Comparison of ENCODE assay signal across 11 cellular contexts in genomic region chr7:18019562-18019961, GRCh38. TPM values are rescaled to one million over a fixed set of nuclear protein-coding genes. Genes with fewer than 3 reads are reported as not detected.
DNase-seq lines count a peak whose midpoint lies in the region; ATAC-seq and TF ChIP-seq lines count a peak whose summit lies in the region.
"Had no signal": no experiment of that assay in that cellular context is flagged by ENCODE, and none has a peak within 500 bp of the region (broad histone marks: within the 10 kb centered on the region; RNA-seq: fewer than 3 reads in every experiment).

No MANE protein-coding gene starts in this region.

- H3K4me3 ChIP-seq in BJ (ENCODE audit: low read depth, low read length) (no peak overlapping the region), epithelial cell of esophagus (ENCODE audit: low read length) (no peak overlapping the region), mesenchymal stem cell (ENCODE audit: insufficient read depth in 1 of 2, low read depth in 1 of 2, low read length in 2 of 2) (peak overlapping the region in 1 of 2 experiments; percentile 1), WERI-Rb-1 (ENCODE audit: low read depth, low read length) (no peak overlapping the region)

- peaks cover 3% of the 10 kb centered on the region for H3K4me1 ChIP-seq in mesenchymal stem cell (ENCODE audit: control insufficient read depth, insufficient read depth, low read depth, low read length)

- H3K36me3 ChIP-seq in BJ (ENCODE audit: control insufficient read depth, insufficient read depth, low read length) (no peaks in the 10 kb centered on the region; the same call in 1 of the 2 replicates), mesenchymal stem cell (ENCODE audit: control insufficient read depth in 1 of 2, insufficient read depth in 2 of 2, low read depth in 1 of 2, low read length in 2 of 2) (no peaks in the 10 kb centered on the region), WERI-Rb-1 (no peaks in the 10 kb centered on the region)

- H3K9ac ChIP-seq in mesenchymal stem cell (ENCODE audit: low read length), result peak overlapping the region; percentile 78

- CTCF ChIA-PET in BJ (lab: Yijun Ruan, JAX), result no interaction called here

- H3K23ac ChIP-seq in mesenchymal stem cell (ENCODE audit: low read length in 2 of 2), result no peak overlapping the region

- no peak for ATAC-seq in HG03159 (IDR thresholded peaks at IDR 0.05; ENCODE audit: unreplicated experiment)

- no peaks in the 10 kb centered on the region for H3K79me1 ChIP-seq in mesenchymal stem cell (replicated peaks; ENCODE audit: low read length, poor library complexity, severe bottlenecking)

- H3K4me2 ChIP-seq in mesenchymal stem cell (ENCODE audit: low read length, poor library complexity, severe bottlenecking), result no peak overlapping the region

- no peak overlapping the region for H3K4ac ChIP-seq in mesenchymal stem cell (ENCODE audit: low read depth in 1 of 2, low read length in 2 of 2)

- TF ChIP-seq CTCF in BJ (IDR thresholded peaks at IDR 0.05; ENCODE audit: insufficient read depth, low read depth, low read length) (no peak), epithelial cell of esophagus (IDR thresholded peaks at IDR 0.05; ENCODE audit: insufficient read depth, low read depth, low read length, missing control alignments) (no peak), WERI-Rb-1 (IDR thresholded peaks at IDR 0.05; ENCODE audit: low read depth, low read length) (no peak)

- H2BK5ac ChIP-seq in mesenchymal stem cell (ENCODE audit: low read depth, low read length, poor library complexity, severe bottlenecking), result no peak overlapping the region

- H2AFZ ChIP-seq in mesenchymal stem cell (ENCODE audit: low read depth, low read length), result no peak overlapping the region

- no peak overlapping the region for H4K8ac ChIP-seq in mesenchymal stem cell (ENCODE audit: low read length)

- H3K27me3 ChIP-seq in BJ (ENCODE audit: control insufficient read depth, insufficient read depth, low read length), result no peaks in the 10 kb centered on the region
- H3K27me3 ChIP-seq in mesenchymal stem cell (ENCODE audit: control insufficient read depth in 1 of 2, insufficient read depth in 1 of 2, low read length in 2 of 2), result no peaks in the 10 kb centered on the region
- H3K27me3 ChIP-seq in WERI-Rb-1 (ENCODE audit: insufficient read depth, low read depth, severe bottlenecking), result no peaks in the 10 kb centered on the region

- peaks cover 3% of the 10 kb centered on the region for H3K9me3 ChIP-seq in mesenchymal stem cell (ENCODE audit: control insufficient read depth, low read length)
- no peaks in the 10 kb centered on the region for H3K9me3 ChIP-seq in WERI-Rb-1 (ENCODE audit: severe bottlenecking)

- DNase-seq in BJ (ENCODE audit: low read depth), result peak; percentile 50
- peak; percentile 74 for DNase-seq in M059J (ENCODE audit: low read depth)
- DNase-seq in epithelial cell of esophagus (ENCODE audit: low read depth), result peak; percentile 61
- DNase-seq in mesenchymal stem cell, result peak; percentile 74
- no peak for DNase-seq in activated CD4-positive, CD25-positive, alpha-beta regulatory T cell (lab: John Stamatoyannopoulos, UW)
- no peak for DNase-seq in occipital lobe (lab: John Stamatoyannopoulos, UW)
- no peak for DNase-seq in WERI-Rb-1
- DNase-seq: activated CD4-positive, alpha-beta T cell treated with anti-CD3 and anti-CD28 coated beads, Interleukin-2, amount 10 ng/mL, durations not matched to agents 7 days and 5 days had no signal

- H2BK120ac ChIP-seq in mesenchymal stem cell (ENCODE audit: low read depth, low read length), result no peak overlapping the region

- POLR2A ChIA-PET in BJ (lab: Charles Lee), result no interaction called here

- no peak overlapping the region for H4K91ac ChIP-seq in mesenchymal stem cell (ENCODE audit: low read length)

- 2% methylated on average over 1 of the region's 1 CpG for WGBS in mesenchymal stem cell

- H2AK5ac ChIP-seq in mesenchymal stem cell (ENCODE audit: low read length, severe bottlenecking), result no peak overlapping the region

- H3K14ac ChIP-seq in mesenchymal stem cell (ENCODE audit: low read length in 2 of 2), result no peak overlapping the region

- no peak overlapping the region for H3K27ac ChIP-seq in mesenchymal stem cell (ENCODE audit: low read length, poor library complexity, severe bottlenecking)
- H3K27ac ChIP-seq in WERI-Rb-1, result no peak overlapping the region

- H3K18ac ChIP-seq in mesenchymal stem cell (ENCODE audit: low read depth in 1 of 2, low read length in 2 of 2), result no peak overlapping the region

- no peak overlapping the region for H2BK12ac ChIP-seq in mesenchymal stem cell (ENCODE audit: low read length in 2 of 2)

- H2BK15ac ChIP-seq in mesenchymal stem cell (ENCODE audit: low read depth, poor library complexity, severe bottlenecking), result no peak overlapping the region

RNA-seq across cellular contexts. Expression of gene PRPS1L1, which starts 8.1 kb away (rescaled TPM):
- not detected in 2 replicates for polyA plus RNA-seq in BJ (2011; rRNA removed)
- not detected in 2 replicates for polyA minus RNA-seq in BJ (2011; rRNA and poly(A)+ RNA removed)
- total RNA-seq in M059J (2014; rRNA removed; shearing (Covaris generic)), result not detected in 2 replicates
- polyA plus RNA-seq in mesenchymal stem cell (2013, experiment 1 of 2), result not detected
- not detected for polyA plus RNA-seq in mesenchymal stem cell (2013, experiment 2 of 2)
- total RNA-seq in occipital lobe, result not detected
- total RNA-seq: activated CD4-positive, alpha-beta T cell treated with anti-CD3 and anti-CD28 coated beads, Interleukin-2, amount 10 ng/mL, durations not matched to agents 7 days and 5 days; OCI-LY7; subcutaneous adipose tissue had no signal

Comparison
In these comparisons a context has a peak if more than half of its experiments do, and no peak if none do; other contexts are left out.
1. DNase-seq: peak in BJ (single experiment), M059J (single experiment), epithelial cell of esophagus (single experiment) and mesenchymal stem cell (single experiment); none in activated CD4-positive, CD25-positive, alpha-beta regulatory T cell (0 of 4), occipital lobe (single experiment) and WERI-Rb-1 (single experiment).